ENCODE assay signal across 9 cellular contexts in the genomic region with DNA sequence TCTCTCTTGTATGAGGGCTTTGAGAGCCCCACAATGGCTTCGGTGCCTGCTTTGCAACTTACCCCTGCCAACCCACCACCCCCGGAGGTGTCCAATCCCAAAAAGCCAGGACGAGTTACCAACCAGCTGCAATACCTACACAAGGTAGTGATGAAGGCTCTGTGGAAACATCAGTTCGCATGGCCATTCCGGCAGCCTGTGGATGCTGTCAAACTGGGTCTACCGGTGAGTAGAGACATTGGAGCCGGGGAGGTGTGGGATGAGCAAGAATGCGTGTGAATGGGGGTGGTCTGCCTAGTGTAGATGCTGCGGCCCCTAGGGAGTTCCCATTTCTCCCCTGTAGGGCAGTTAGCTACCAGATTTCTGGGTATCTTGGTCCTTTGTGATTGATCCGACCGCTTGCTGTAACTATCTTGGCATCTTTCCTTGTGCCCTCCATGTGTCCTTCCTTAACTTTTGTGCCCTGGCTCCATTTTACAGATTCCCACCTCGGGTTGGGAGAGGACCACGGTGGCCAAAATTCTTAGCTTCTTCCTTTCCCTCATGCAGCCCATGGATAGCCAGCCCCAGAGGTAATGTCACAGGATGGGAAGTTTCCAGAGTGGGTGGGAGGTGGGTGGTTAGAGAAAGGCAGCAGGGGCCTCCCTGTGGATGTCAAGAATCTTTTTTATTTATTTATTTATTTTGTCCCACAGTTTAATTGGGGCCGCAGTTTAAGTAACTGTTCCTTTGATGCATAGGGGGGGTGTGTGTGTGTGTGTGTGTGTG. TPM values are rescaled to one million over a fixed set of nuclear protein-coding genes. Genes with fewer than 3 reads are reported as not detected.
DNase-seq lines count a peak whose midpoint lies in the region; ATAC-seq and TF ChIP-seq lines count a peak whose summit lies in the region.
"Had no signal": no experiment of that assay in that cellular context is flagged by ENCODE, and none has a peak within 500 bp of the region (broad histone marks: within the 10 kb centered on the region; RNA-seq: fewer than 3 reads in every experiment).

No MANE protein-coding gene starts in this region.

- intact Hi-C loops in HCT116 (cut with micrococcal nuclease) (no loop called here), right cardiac atrium (cut with DNase I) (loop anchor here in 3 of 4 donors (5.0 to 10.0 kb wide), 3 partner anchors 37 to 1310 kb away; partner anchors contain the start of genes C6orf47 (in 1 of the 3), CSNK2B (in 1 of the 3), DXO (in 1 of the 3) and GPANK1 (in 1 of the 3))

- no peak for TF ChIP-seq RAD21 in HCT116 (IDR thresholded peaks at IDR 0.05; ENCODE audit: low read depth)

- TF ChIP-seq CTCF in HCT116 (IDR thresholded peaks at IDR 0.05 in 2 of 3, conservative IDR thresholded peaks at IDR 0.05 in 1 of 3; ENCODE audit: borderline replicate concordance in 1 of 3, insufficient read depth in 1 of 3, low read depth in 2 of 3, low read length in 2 of 3): no peak
- TF ChIP-seq CTCF in WERI-Rb-1 (IDR thresholded peaks at IDR 0.05; ENCODE audit: low read depth, low read length): no peak
- no peak for TF ChIP-seq CTCF in smooth muscle cell (IDR thresholded peaks at IDR 0.05; ENCODE audit: borderline replicate concordance, insufficient read depth, poor library complexity, severe bottlenecking)

- ATAC-seq in HCT116: no peak
- ATAC-seq in right cardiac atrium: no peak
- ATAC-seq in GM21390 (IDR thresholded peaks at IDR 0.05; ENCODE audit: unreplicated experiment): no peak
- ATAC-seq in GM18498 (IDR thresholded peaks at IDR 0.05; ENCODE audit: unreplicated experiment): no peak
- no peak for ATAC-seq in GM19455 (IDR thresholded peaks at IDR 0.05; ENCODE audit: unreplicated experiment)
- no peak for ATAC-seq in GM21786 (IDR thresholded peaks at IDR 0.05; ENCODE audit: unreplicated experiment)

- H3K79me2 ChIP-seq in HCT116 (ENCODE audit: insufficient read depth, low read length): peaks cover 91% of the 10 kb centered on the region
- peaks cover 77% of the 10 kb centered on the region for H3K79me2 ChIP-seq in smooth muscle cell (ENCODE audit: low read depth)

- H3K9me3 ChIP-seq in HCT116 (ENCODE audit: control insufficient read depth in 1 of 2, insufficient read depth in 1 of 2, low read depth in 1 of 2, low read length in 2 of 2) (no peaks in the 10 kb centered on the region), WERI-Rb-1 (ENCODE audit: severe bottlenecking) (no peaks in the 10 kb centered on the region), right cardiac atrium (ENCODE audit: control insufficient read depth, low read length) (no peaks in the 10 kb centered on the region), smooth muscle cell (replicated peaks; ENCODE audit: low read depth) (no peaks in the 10 kb centered on the region)

- peaks cover 59 to 73% of the 10 kb centered on the region in 2 experiments for H3K36me3 ChIP-seq in HCT116 (ENCODE audit: control insufficient read depth in 1 of 2, insufficient read depth in 2 of 2, low read length in 2 of 2)
- peaks cover 91% of the 10 kb centered on the region for H3K36me3 ChIP-seq in WERI-Rb-1
- peaks cover 34% of the 10 kb centered on the region for H3K36me3 ChIP-seq in smooth muscle cell (ENCODE audit: low read depth)

- peak overlapping the region; percentile 21; the same call in 1 of the 2 replicates for H3K27ac ChIP-seq in HCT116 (ENCODE audit: low read depth, low read length)
- H3K27ac ChIP-seq in WERI-Rb-1: no peak overlapping the region
- no peak overlapping the region for H3K27ac ChIP-seq in right cardiac atrium (ENCODE audit: low read length)
- H3K27ac ChIP-seq in smooth muscle cell (ENCODE audit: low read depth): peak overlapping the region; percentile 82

- H3K4me1 ChIP-seq in HCT116 (ENCODE audit: control insufficient read depth in 1 of 2, insufficient read depth in 2 of 2, low read length in 2 of 2) (peaks cover 5 to 34% of the 10 kb centered on the region in 2 experiments; a peak in 3 of 4 replicates), right cardiac atrium (ENCODE audit: control insufficient read depth, insufficient read depth, low read length) (no peaks in the 10 kb centered on the region), smooth muscle cell (ENCODE audit: low read depth) (peaks cover 13% of the 10 kb centered on the region)

- peak overlapping the region; percentile 84 for H3K4me2 ChIP-seq in HCT116 (ENCODE audit: low read length)
- H3K4me2 ChIP-seq in smooth muscle cell: peak overlapping the region; percentile 99

- no peaks in the 10 kb centered on the region for H3K9me2 ChIP-seq in HCT116 (ENCODE audit: insufficient read depth)

- CTCF ChIA-PET in HCT116 (lab: Charles Lee): interaction anchor here (1.3 to 1.5 kb wide), 2 partner anchors 9 to 41 kb away, joined by 3 to 7 read pairs; no protein-coding TSS in a partner anchor

- POLR2A ChIA-PET in HCT116 (lab: Charles Lee): interaction anchor here (1.2 to 8.1 kb wide), 2 partner anchors 10 to 20 kb away, joined by 3 to 227 read pairs; no protein-coding TSS in a partner anchor

- 7% methylated on average over 14 of the region's 14 CpGs for WGBS in right cardiac atrium
- WGBS in smooth muscle cell (ENCODE audit: low lambda C conversion rate): 21% methylated on average over 14 of the region's 14 CpGs

- peaks cover 68% of the 10 kb centered on the region for H3F3A ChIP-seq in smooth muscle cell (ENCODE audit: low read depth)

- H3K9ac ChIP-seq in HCT116 (ENCODE audit: low read length) (peak overlapping the region; percentile 94; the same call in 1 of the 2 replicates), smooth muscle cell (ENCODE audit: low read depth) (peak overlapping the region; percentile 91)

- H3K27me3 ChIP-seq in HCT116 (ENCODE audit: insufficient read depth, low read length): no peaks in the 10 kb centered on the region
- H3K27me3 ChIP-seq in WERI-Rb-1 (ENCODE audit: insufficient read depth, low read depth, severe bottlenecking): no peaks in the 10 kb centered on the region
- no peaks in the 10 kb centered on the region for H3K27me3 ChIP-seq in right cardiac atrium (ENCODE audit: control insufficient read depth, insufficient read depth)
- no peaks in the 10 kb centered on the region for H3K27me3 ChIP-seq in smooth muscle cell (ENCODE audit: low read depth)

- H4K20me1 ChIP-seq in HCT116 (ENCODE audit: insufficient read depth) (peaks cover 70% of the 10 kb centered on the region), smooth muscle cell (ENCODE audit: low read depth) (peaks cover 76% of the 10 kb centered on the region)

- no TSS peak for BruUV-seq in HCT116 (replicated peaks; lab: Mats Ljungman, UMichigan)

- DNase-seq in HCT116 (ENCODE audit: low read depth, low spot score) (no peak), WERI-Rb-1 (no peak), right cardiac atrium (peak in 1 of 3 donors; percentile 32), smooth muscle cell (lab: John Stamatoyannopoulos, UW; ENCODE audit: unreplicated experiment) (no peak)
- DNase-seq: foreskin melanocyte had no signal

- H3K4me3 ChIP-seq in HCT116 (replicated peaks in 1 of 2; ENCODE audit: low read depth in 1 of 2, low read length in 2 of 2) (peak overlapping the region; percentile 82 to 95), WERI-Rb-1 (ENCODE audit: low read depth, low read length) (peak overlapping the region; percentile 93), right cardiac atrium (ENCODE audit: low read length) (peak overlapping the region; percentile 90), smooth muscle cell (peak overlapping the region; percentile 96)

- RAD21 ChIA-PET in HCT116 (lab: Charles Lee; ENCODE audit: low non-redundant PET in 1 of 2, low total read pairs in 2 of 2, uncharacterized antibody in 2 of 2, unreplicated experiment in 2 of 2): no interaction called here

- H2AFZ ChIP-seq in HCT116 (ENCODE audit: low read depth, low read length, poor library complexity, severe bottlenecking): no peak overlapping the region
- no peak overlapping the region for H2AFZ ChIP-seq in smooth muscle cell (ENCODE audit: low read depth)

- no peak for TF ChIP-seq POLR2A in HCT116 (IDR thresholded peaks at IDR 0.05; ENCODE audit: borderline replicate concordance, extremely low read depth, insufficient read depth, insufficient read length)

RNA-seq across cellular contexts. Expression of gene BRD2, which starts 6.3 kb away (rescaled TPM):
- total RNA-seq in HCT116 (2021; ENCODE audit: unreplicated experiment): 260 TPM
- 175 and 194 TPM in 2 replicates for polyA plus RNA-seq in HCT116 (2012)
- 100 to 1,000 TPM in 1 of 4 donors, 10 to 100 TPM in 3; 82.6 to 100 (median 86.9) TPM for total RNA-seq in right cardiac atrium
- polyA plus RNA-seq in right cardiac atrium: 73.1 TPM
- 205 and 244 TPM in 2 replicates for total RNA-seq in smooth muscle cell
- 162 and 197 TPM in 2 replicates for polyA plus RNA-seq in smooth muscle cell

RNA-seq across cellular contexts. Expression of gene HLA-DMA, which starts 21.8 kb away (rescaled TPM):
- total RNA-seq in HCT116 (2021; ENCODE audit: unreplicated experiment): 12.1 TPM
- polyA plus RNA-seq in HCT116 (2012): 16.3 and 17.4 TPM in 2 replicates
- total RNA-seq in right cardiac atrium: 10 to 100 TPM; 16.2 to 26.6 (median 17.3) TPM
- 20.9 TPM for polyA plus RNA-seq in right cardiac atrium
- 0.90 and 3.1 TPM in 2 replicates for total RNA-seq in smooth muscle cell
- 4.0 and 4.8 TPM in 2 replicates for polyA plus RNA-seq in smooth muscle cell

RNA-seq across cellular contexts. Expression of gene HLA-DMB, which starts 33.9 kb away (rescaled TPM):
- 3.3 TPM for total RNA-seq in HCT116 (2021; ENCODE audit: unreplicated experiment)
- polyA plus RNA-seq in HCT116 (2012): 1.7 and 2.3 TPM in 2 replicates
- total RNA-seq in right cardiac atrium: 10 to 100 TPM in 3 of 4 donors, 1 to 10 TPM in 1; 8.5 to 15.7 (median 12.4) TPM
- polyA plus RNA-seq in right cardiac atrium: 6.0 TPM
- total RNA-seq in smooth muscle cell: not detected in 2 replicates
- not detected in 2 replicates for polyA plus RNA-seq in smooth muscle cell

RNA-seq across cellular contexts. Expression of gene HLA-DOA, which starts 34.7 kb away (rescaled TPM):
- 0.39 TPM for total RNA-seq in HCT116 (2021; ENCODE audit: unreplicated experiment)
- polyA plus RNA-seq in HCT116 (2012): 0.30 and 0.32 TPM in 2 replicates
- 1 to 10 TPM; 1.3 to 2.3 (median 1.8) TPM for total RNA-seq in right cardiac atrium
- 1.2 TPM for polyA plus RNA-seq in right cardiac atrium
- 0.09 TPM in 1 of 2 replicates, not detected in the other for total RNA-seq in smooth muscle cell
- polyA plus RNA-seq in smooth muscle cell: 0.26 TPM in 1 of 2 replicates, not detected in the other

Comparison
In these comparisons a context has a peak if more than half of its experiments do, and no peak if none do; other contexts are left out.
1. H3K27ac ChIP-seq: peak in HCT116 (single experiment) and smooth muscle cell (single experiment); none in WERI-Rb-1 (single experiment) and right cardiac atrium (single experiment).
2. Peak in every context shown above with its lines, with median percentiles within 50 percentile points of each other: H3K4me3 ChIP-seq.